8 cellular contexts compared by ENCODE assay signal in the genomic region with DNA sequence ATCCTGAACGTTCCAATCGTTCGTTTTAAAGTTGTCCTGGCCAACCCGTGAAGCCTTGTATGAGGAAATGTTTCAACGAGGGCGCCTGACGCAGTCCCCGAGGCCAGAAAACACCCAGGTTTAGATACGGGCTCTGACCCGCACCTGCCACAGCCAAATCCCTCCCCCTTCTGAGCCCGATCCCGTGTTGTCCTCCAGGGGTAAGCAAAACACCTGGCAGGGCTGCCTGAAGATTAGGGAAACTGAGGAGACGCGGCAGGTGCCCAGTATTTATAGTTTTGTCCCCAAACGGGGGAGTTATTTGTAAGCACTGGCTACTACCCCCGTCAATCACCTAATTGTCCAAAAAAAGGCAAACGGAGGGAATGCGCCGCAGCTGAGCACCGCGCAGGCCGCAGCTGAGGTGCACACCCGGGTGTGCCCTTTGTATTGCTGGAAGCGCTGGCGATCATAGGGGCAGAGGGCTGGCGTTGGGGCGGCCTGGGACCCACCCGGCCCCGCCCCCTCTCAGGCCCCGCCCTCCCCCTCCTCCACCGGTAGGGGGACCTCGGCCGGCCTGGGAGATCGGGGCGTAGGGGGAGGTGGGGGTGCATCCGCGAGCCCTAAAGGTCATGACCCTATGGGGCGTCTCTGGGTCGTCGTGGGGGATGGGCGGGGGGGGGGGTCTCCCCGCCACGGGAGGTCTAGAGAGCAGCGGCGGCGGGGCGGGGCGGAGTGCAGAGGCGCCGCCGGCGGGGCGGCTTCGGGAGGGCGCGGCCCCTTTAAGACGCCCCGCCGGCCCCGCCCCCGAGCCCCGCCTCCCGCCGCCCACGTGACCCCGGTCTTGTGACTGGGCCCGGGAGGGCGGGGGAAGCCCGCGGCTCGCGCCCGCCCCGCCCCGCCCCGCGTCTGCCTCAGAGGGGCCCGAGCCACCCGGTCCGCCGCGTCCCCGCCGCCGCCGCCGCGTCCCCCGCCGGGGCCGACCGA. TPM values are rescaled to one million over a fixed set of nuclear protein-coding genes. Genes with fewer than 3 reads are reported as not detected.
DNase-seq lines count a peak whose midpoint lies in the region; ATAC-seq and TF ChIP-seq lines count a peak whose summit lies in the region.

A gene with protein sequence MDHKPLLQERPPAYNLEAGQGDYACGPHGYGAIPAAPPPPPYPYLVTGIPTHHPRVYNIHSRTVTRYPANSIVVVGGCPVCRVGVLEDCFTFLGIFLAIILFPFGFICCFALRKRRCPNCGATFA (plus strand): TSS at position 896 of the 966 bp plus-strand sequence. CDS start 110 bp downstream, outside the sequence.

- H3K27me3 Mint-ChIP-seq in CD4-positive, alpha-beta T cell: no peaks in the 10 kb centered on the region

- H3K4me1 Mint-ChIP-seq in CD4-positive, alpha-beta T cell (ENCODE audit: low read depth): peaks cover 37% of the 10 kb centered on the region

- H3K27me3 ChIP-seq in CD4-positive, alpha-beta T cell (ENCODE audit: control insufficient read depth, insufficient read depth, low read length): no peaks in the 10 kb centered on the region
- no peaks in the 10 kb centered on the region for H3K27me3 ChIP-seq in endocrine pancreas (ENCODE audit: control insufficient read depth, insufficient read depth, low read length)

- H3K9me3 ChIP-seq in CD4-positive, alpha-beta T cell (ENCODE audit: control insufficient read depth, low read length): no peaks in the 10 kb centered on the region
- no peaks in the 10 kb centered on the region for H3K9me3 ChIP-seq in endocrine pancreas (ENCODE audit: control insufficient read depth, low read length)

- H3K4me3 Mint-ChIP-seq in CD4-positive, alpha-beta T cell: peak within 1 kb of the TSS; percentile 90

- peaks cover 9% of the 10 kb centered on the region for H3K36me3 Mint-ChIP-seq in CD4-positive, alpha-beta T cell (ENCODE audit: low read depth)

- intact Hi-C loops in CD4-positive, alpha-beta T cell (cut with DNase I, micrococcal nuclease): loop anchor here (1.0 to 10.0 kb wide), 8 partner anchors 30 to 1166 kb away; a partner anchor contains a TSS

- TF ChIP-seq CTCF in CD4-positive, alpha-beta T cell (IDR thresholded peaks at IDR 0.05): peak; percentile 53

- H3K4me3 ChIP-seq in endocrine pancreas (ENCODE audit: control insufficient read depth, insufficient read depth, low read length): peak within 1 kb of the TSS; percentile 82

- peak within 1 kb of the TSS; percentile 62 for H3K27ac ChIP-seq in CD4-positive, alpha-beta T cell (ENCODE audit: low read depth, low read length)

- peak; percentile 83 to 97 (median 91) for DNase-seq in CD4-positive, alpha-beta T cell
- DNase-seq in NK-92 treated with Interleukin-12 subunit alpha and Interleukin-12 subunit beta, amount 100 ng/mL, for 24 hours (lab: John Stamatoyannopoulos, UW): peak; percentile 90
- peak; percentile 65 to 82 (median 79) for DNase-seq in activated CD8-positive, alpha-beta memory T cell treated with anti-CD3 and anti-CD28 coated beads for 48 hours (ENCODE audit: low read depth in 2 of 3, low spot score in 2 of 3)
- DNase-seq in mesenteric fat pad (ENCODE audit: low spot score): peak; percentile 96
- DNase-seq in stimulated activated CD8-positive, alpha-beta memory T cell treated with anti-CD3 and anti-CD28 coated beads, Interleukin-15, amount 100 ng/mL, for 24 hours (ENCODE audit: low read depth): peak; percentile 92

- no peaks in the 10 kb centered on the region for H3K36me3 ChIP-seq in endocrine pancreas (ENCODE audit: control insufficient read depth, insufficient read depth, low read length)

- ATAC-seq in CD4-positive, alpha-beta T cell (ENCODE audit: poor library complexity): peak; percentile 77
- ATAC-seq in GM19438 (IDR thresholded peaks at IDR 0.05; ENCODE audit: low read depth, unreplicated experiment) (peak; percentile 73), HG03571 (IDR thresholded peaks at IDR 0.05; ENCODE audit: unreplicated experiment) (peak; percentile 74)

- H3K27ac Mint-ChIP-seq in CD4-positive, alpha-beta T cell: peak within 1 kb of the TSS; percentile 91

- peak within 1 kb of the TSS; percentile 97 for H3K9ac ChIP-seq in endocrine pancreas (ENCODE audit: control insufficient read depth, insufficient read depth, low read length)

- POLR2A ChIA-PET in CD4-positive, alpha-beta T cell (lab: Charles Lee): interaction anchor here (1.0 to 5.1 kb wide), 6 partner anchors 14 to 597 kb away, joined by 3 to 65 read pairs (median 4); a partner anchor contains a TSS

- no peaks in the 10 kb centered on the region for H3K4me1 ChIP-seq in endocrine pancreas (ENCODE audit: control insufficient read depth, insufficient read depth, low read length)

- no peaks in the 10 kb centered on the region for H3K9me3 Mint-ChIP-seq in CD4-positive, alpha-beta T cell

- CTCF ChIA-PET in CD4-positive, alpha-beta T cell (lab: Charles Lee): interaction anchor here (0.7 kb wide), 1 partner anchor 32 kb away, joined by 3 read pairs; no protein-coding TSS in a partner anchor

RNA-seq across cellular contexts. Expression of the gene that starts here (rescaled TPM):
- total RNA-seq in CD4-positive, alpha-beta T cell: 10 to 100 TPM; 68.0 to 76.5 TPM
- total RNA-seq in mesenteric fat pad: 355 TPM

Comparison
In these comparisons a context has a peak if more than half of its experiments do, and no peak if none do; other contexts are left out.
1. Peak in every context shown above with its lines: DNase-seq, ATAC-seq, H3K4me3 ChIP-seq and H3K27ac ChIP-seq.